Comparison of ENCODE assay signal across 27 cellular contexts in genomic region chr15:57481038-57481705, GRCh38.
"Had no signal": no experiment of that assay in that cellular context is flagged by ENCODE, and none has a peak within 500 bp of the region (broad histone marks: within the 10 kb centered on the region; RNA-seq: fewer than 3 reads in every experiment).

No MANE protein-coding gene starts in this region.

- DNase-seq: activated B cell treated with CpG ODN at 0.5 μM for 24 hours; activated CD4-positive, alpha-beta memory T cell treated with anti-CD3 and anti-CD28 coated beads for 36 hours; activated CD4-positive, alpha-beta T cell treated with anti-CD3 and anti-CD28 coated beads, Interleukin-2, amount 10 ng/mL, durations not matched to agents 24 days and 14 days; activated CD8-positive, alpha-beta memory T cell treated with anti-CD3 and anti-CD28 coated beads, Interleukin-2, amount 10 ng/mL, durations not matched to agents 7 days and 5 days; activated CD8-positive, alpha-beta memory T cell treated with anti-CD3 and anti-CD28 coated beads, Interleukin-2, amount 50 U/mL, for 4 hours; activated CD8-positive, alpha-beta T cell treated with anti-CD3 and anti-CD28 coated beads, Interleukin-2, amount 10 ng/mL, durations not matched to agents 7 days and 5 days; activated gamma-delta T cell; activated naive CD4-positive, alpha-beta T cell treated with anti-CD3 and anti-CD28 coated beads, Interleukin-2, amount 50 U/mL, for 16 hours; activated naive CD4-positive, alpha-beta T cell treated with Interleukin-2 at 50 U/mL for 16 hours; activated T-cell treated with anti-CD3 and anti-CD28 coated beads, Interleukin-2, amount 50 U/mL, for 1 hour; activated T-cell treated with anti-CD3 and anti-CD28 coated beads, Interleukin-2, amount 50 U/mL, for 48 hours; amniotic stem cell; anterior cingulate cortex; body of pancreas; dorsolateral prefrontal cortex; effector memory CD4-positive, alpha-beta T cell; endodermal cell; erythroblast; foreskin melanocyte; T-helper 1 cell; T-helper 17 cell; T1000; WERI-Rb-1 had no signal

- ATAC-seq: activated CD4-positive, CD25-positive, alpha-beta regulatory T cell treated with anti-CD3 and anti-CD28 coated beads, Interleukin-2, amount 50 U/mL, for 24 hours; activated CD8-positive, alpha-beta memory T cell treated with anti-CD3 and anti-CD28 coated beads, Interleukin-2, amount 10 ng/mL, durations not matched to agents 7 days and 5 days; activated CD8-positive, alpha-beta T cell treated with anti-CD3 and anti-CD28 coated beads, Interleukin-2, amount 10 ng/mL, durations not matched to agents 7 days and 5 days; body of pancreas; gastroesophageal sphincter; T-helper 17 cell had no signal

- H3K4me1 ChIP-seq: esophagus muscularis mucosa, gastroesophageal sphincter had no signal

- H3K27ac ChIP-seq: coronary artery, dorsolateral prefrontal cortex, esophagus muscularis mucosa, gastroesophageal sphincter, WERI-Rb-1 had no signal

- H3K36me3 ChIP-seq: esophagus muscularis mucosa, gastroesophageal sphincter, WERI-Rb-1 had no signal

- H3K9me3 ChIP-seq: body of pancreas, esophagus muscularis mucosa, gastroesophageal sphincter had no signal

- H3K4me3 ChIP-seq: body of pancreas, coronary artery, dorsolateral prefrontal cortex, esophagus muscularis mucosa, gastroesophageal sphincter had no signal
